In the genomic region with DNA sequence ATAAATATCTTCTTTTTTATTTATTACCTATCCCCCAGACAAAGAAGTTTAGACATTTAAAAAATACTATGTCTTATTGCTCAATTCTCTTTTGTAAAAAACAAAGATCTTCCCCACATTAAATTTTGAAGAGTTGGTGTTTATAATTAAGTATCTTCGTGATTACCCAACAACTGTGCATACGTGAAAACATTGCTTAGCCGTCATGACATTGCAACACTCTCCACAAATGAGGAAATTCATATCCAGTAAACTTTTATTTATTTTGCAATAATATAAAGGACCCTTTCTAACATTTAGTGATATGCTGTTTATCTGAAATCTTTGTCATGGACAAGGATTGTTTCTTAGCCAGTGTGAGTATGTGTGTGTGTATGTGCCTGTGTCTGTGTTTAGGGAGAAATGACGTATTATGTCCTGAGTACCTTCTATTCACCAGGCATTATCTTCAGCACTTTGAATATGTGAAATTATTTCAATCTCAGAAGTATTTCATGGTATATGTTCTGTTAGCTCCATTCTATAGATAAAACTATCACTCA, we compare ENCODE assay signal across 2 cellular contexts.
TF ChIP-seq lines count a peak whose summit lies in the region.

No MANE protein-coding gene starts in this region.

TF ChIP-seq in K562, 482 proteins besides CTCF, POLR2A, EP300 and RAD21:
- TF ChIP-seq HNRNPH1 (optimal IDR thresholded peaks at IDR 0.05; ENCODE audit: low read depth, low read length) (peak; percentile 40), PHB (CRISPR knock-in tag; IDR thresholded peaks at IDR 0.05) (no peak), KDM1A (IDR thresholded peaks at IDR 0.05) (no peak), ZBED1 (IDR thresholded peaks at IDR 0.05) (no peak), CEBPB (tag; IDR thresholded peaks at IDR 0.05) (peak; percentile 86), ZNF121 (CRISPR knock-in tag; conservative IDR thresholded peaks at IDR 0.05) (no peak), CREB3 (tag; conservative IDR thresholded peaks at IDR 0.05; ENCODE audit: low read depth) (no peak), RBM15 (IDR thresholded peaks at IDR 0.05; ENCODE audit: insufficient read depth, low read length) (no peak), E2F3 (CRISPR knock-in tag; IDR thresholded peaks at IDR 0.05) (no peak), ETS2 (tag; IDR thresholded peaks at IDR 0.05; ENCODE audit: borderline replicate concordance, poor library complexity, severe bottlenecking) (no peak), CEBPG (CRISPR knock-in tag; IDR thresholded peaks at IDR 0.05) (no peak), CEBPG (tag; conservative IDR thresholded peaks at IDR 0.05 in 1 of 2, IDR thresholded peaks at IDR 0.05 in 1 of 2) (peak; percentile 42 to 53; a peak in 1 of 4 replicates), NR3C1 (CRISPR knock-in tag; IDR thresholded peaks at IDR 0.05) (no peak), MBD1 (CRISPR knock-in tag; IDR thresholded peaks at IDR 0.05) (no peak), HEY1 (CRISPR knock-in tag; IDR thresholded peaks at IDR 0.05; ENCODE audit: borderline replicate concordance) (no peak), ZNF41 (CRISPR knock-in tag; conservative IDR thresholded peaks at IDR 0.05) (no peak), ILF3 (IDR thresholded peaks at IDR 0.05; ENCODE audit: borderline replicate concordance) (no peak), ZFX (CRISPR knock-in tag; IDR thresholded peaks at IDR 0.05) (no peak)
- TF ChIP-seq, protein P1, sequence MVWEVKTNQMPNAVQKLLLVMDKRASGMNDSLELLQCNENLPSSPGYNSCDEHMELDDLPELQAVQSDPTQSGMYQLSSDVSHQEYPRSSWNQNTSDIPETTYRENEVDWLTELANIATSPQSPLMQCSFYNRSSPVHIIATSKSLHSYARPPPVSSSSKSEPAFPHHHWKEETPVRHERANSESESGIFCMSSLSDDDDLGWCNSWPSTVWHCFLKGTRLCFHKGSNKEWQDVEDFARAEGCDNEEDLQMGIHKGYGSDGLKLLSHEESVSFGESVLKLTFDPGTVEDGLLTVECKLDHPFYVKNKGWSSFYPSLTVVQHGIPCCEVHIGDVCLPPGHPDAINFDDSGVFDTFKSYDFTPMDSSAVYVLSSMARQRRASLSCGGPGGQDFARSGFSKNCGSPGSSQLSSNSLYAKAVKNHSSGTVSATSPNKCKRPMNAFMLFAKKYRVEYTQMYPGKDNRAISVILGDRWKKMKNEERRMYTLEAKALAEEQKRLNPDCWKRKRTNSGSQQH (CRISPR knock-in tag; IDR thresholded peaks at IDR 0.05) = no peak
- TF ChIP-seq, protein P2, sequence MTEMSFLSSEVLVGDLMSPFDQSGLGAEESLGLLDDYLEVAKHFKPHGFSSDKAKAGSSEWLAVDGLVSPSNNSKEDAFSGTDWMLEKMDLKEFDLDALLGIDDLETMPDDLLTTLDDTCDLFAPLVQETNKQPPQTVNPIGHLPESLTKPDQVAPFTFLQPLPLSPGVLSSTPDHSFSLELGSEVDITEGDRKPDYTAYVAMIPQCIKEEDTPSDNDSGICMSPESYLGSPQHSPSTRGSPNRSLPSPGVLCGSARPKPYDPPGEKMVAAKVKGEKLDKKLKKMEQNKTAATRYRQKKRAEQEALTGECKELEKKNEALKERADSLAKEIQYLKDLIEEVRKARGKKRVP (CRISPR knock-in tag; IDR thresholded peaks at IDR 0.05) = no peak

TF ChIP-seq in WTC11, 78 proteins besides CTCF, POLR2A, EP300 and RAD21:
- TF ChIP-seq AFF4 (CRISPR knock-in tag; IDR thresholded peaks at IDR 0.05; ENCODE audit: borderline replicate concordance) (no peak), KAT7 (CRISPR knock-in tag; IDR thresholded peaks at IDR 0.05; ENCODE audit: borderline replicate concordance) (no peak), PRRX2 (CRISPR knock-in tag; IDR thresholded peaks at IDR 0.05) (no peak), JUN (CRISPR knock-in tag; IDR thresholded peaks at IDR 0.05) (no peak), MYBL2 (CRISPR knock-in tag; IDR thresholded peaks at IDR 0.05) (no peak), IRF2 (CRISPR knock-in tag; IDR thresholded peaks at IDR 0.05; ENCODE audit: borderline replicate concordance, low read depth) (no peak), FOXK1 (CRISPR knock-in tag; IDR thresholded peaks at IDR 0.05) (no peak), ZNF671 (CRISPR knock-in tag; IDR thresholded peaks at IDR 0.05) (no peak)
- TF ChIP-seq, protein P3, sequence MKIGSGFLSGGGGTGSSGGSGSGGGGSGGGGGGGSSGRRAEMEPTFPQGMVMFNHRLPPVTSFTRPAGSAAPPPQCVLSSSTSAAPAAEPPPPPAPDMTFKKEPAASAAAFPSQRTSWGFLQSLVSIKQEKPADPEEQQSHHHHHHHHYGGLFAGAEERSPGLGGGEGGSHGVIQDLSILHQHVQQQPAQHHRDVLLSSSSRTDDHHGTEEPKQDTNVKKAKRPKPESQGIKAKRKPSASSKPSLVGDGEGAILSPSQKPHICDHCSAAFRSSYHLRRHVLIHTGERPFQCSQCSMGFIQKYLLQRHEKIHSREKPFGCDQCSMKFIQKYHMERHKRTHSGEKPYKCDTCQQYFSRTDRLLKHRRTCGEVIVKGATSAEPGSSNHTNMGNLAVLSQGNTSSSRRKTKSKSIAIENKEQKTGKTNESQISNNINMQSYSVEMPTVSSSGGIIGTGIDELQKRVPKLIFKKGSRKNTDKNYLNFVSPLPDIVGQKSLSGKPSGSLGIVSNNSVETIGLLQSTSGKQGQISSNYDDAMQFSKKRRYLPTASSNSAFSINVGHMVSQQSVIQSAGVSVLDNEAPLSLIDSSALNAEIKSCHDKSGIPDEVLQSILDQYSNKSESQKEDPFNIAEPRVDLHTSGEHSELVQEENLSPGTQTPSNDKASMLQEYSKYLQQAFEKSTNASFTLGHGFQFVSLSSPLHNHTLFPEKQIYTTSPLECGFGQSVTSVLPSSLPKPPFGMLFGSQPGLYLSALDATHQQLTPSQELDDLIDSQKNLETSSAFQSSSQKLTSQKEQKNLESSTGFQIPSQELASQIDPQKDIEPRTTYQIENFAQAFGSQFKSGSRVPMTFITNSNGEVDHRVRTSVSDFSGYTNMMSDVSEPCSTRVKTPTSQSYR (CRISPR knock-in tag; IDR thresholded peaks at IDR 0.05) = no peak
- TF ChIP-seq, protein P4, sequence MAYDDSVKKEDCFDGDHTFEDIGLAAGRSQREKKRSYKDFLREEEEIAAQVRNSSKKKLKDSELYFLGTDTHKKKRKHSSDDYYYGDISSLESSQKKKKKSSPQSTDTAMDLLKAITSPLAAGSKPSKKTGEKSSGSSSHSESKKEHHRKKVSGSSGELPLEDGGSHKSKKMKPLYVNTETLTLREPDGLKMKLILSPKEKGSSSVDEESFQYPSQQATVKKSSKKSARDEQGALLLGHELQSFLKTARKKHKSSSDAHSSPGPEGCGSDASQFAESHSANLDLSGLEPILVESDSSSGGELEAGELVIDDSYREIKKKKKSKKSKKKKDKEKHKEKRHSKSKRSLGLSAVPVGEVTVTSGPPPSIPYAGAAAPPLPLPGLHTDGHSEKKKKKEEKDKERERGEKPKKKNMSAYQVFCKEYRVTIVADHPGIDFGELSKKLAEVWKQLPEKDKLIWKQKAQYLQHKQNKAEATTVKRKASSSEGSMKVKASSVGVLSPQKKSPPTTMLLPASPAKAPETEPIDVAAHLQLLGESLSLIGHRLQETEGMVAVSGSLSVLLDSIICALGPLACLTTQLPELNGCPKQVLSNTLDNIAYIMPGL (CRISPR knock-in tag; IDR thresholded peaks at IDR 0.05) = no peak
